9 cellular contexts compared by ENCODE assay signal in the genomic region with DNA sequence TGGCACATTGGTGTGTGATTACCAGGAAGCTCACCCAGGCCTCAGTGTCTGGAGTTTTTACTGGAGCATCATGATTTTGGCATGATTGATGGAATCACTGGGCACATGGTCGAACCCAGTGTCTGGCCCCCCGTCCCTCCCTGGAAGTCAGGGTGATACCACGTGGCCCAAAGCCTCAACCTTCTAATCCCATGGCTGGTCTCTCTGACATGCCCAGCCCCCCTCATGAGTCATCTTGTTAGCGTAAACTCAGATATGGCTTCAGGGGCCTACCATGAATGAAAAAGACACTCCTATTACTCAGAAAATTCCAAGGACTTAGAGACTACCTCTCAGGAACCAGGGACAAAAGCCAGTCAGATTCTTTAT.
A peak's percentile ranks its signal among the peaks of the same experiment; 100 is the strongest.
DNase-seq lines count a peak whose midpoint lies in the region; ATAC-seq and TF ChIP-seq lines count a peak whose summit lies in the region.
"Had no signal": no experiment of that assay in that cellular context is flagged by ENCODE, and none has a peak within 500 bp of the region (broad histone marks: within the 10 kb centered on the region; RNA-seq: fewer than 3 reads in every experiment).

No MANE protein-coding gene starts in this region.

- TF ChIP-seq CTCF in type B pancreatic cell (conservative IDR thresholded peaks at IDR 0.05) = no peak

- H3K27ac Mint-ChIP-seq in activated naive CD4-positive, alpha-beta T cell treated with anti-CD3 and anti-CD28 coated beads for 36 hours = no peak overlapping the region
- H3K27ac Mint-ChIP-seq in activated naive CD8-positive, alpha-beta T cell treated with anti-CD3 and anti-CD28 coated beads, Interleukin-2, amount 50 U/mL, for 24 hours = peak overlapping the region; percentile 63
- peak overlapping the region; percentile 75 for H3K27ac Mint-ChIP-seq in type B pancreatic cell

- CTCF ChIA-PET in activated naive CD4-positive, alpha-beta T cell treated with anti-CD3 and anti-CD28 coated beads for 36 hours (lab: Charles Lee) = interaction anchor here (0.8 to 2.0 kb wide), 3 partner anchors 10 to 110 kb away, joined by 3 to 9 read pairs (median 3); partner anchors contain the start of gene GRK5

- no peaks in the 10 kb centered on the region for H3K9me3 Mint-ChIP-seq in activated naive CD4-positive, alpha-beta T cell treated with anti-CD3 and anti-CD28 coated beads for 36 hours
- no peaks in the 10 kb centered on the region for H3K9me3 Mint-ChIP-seq in activated naive CD8-positive, alpha-beta T cell treated with anti-CD3 and anti-CD28 coated beads, Interleukin-2, amount 50 U/mL, for 24 hours
- H3K9me3 Mint-ChIP-seq in type B pancreatic cell = peaks cover 11% of the 10 kb centered on the region

- peak; percentile 42 for DNase-seq in activated naive CD4-positive, alpha-beta T cell treated with anti-CD3 and anti-CD28 coated beads for 36 hours
- no peak for DNase-seq in activated naive CD4-positive, alpha-beta T cell treated with Interleukin-2 at 50 U/mL for 16 hours
- DNase-seq in activated naive CD8-positive, alpha-beta T cell treated with anti-CD3 and anti-CD28 coated beads, Interleukin-2, amount 50 U/mL, for 24 hours = no peak
- DNase-seq in hepatic stellate cell (ENCODE audit: low spot score) (peak; percentile 91), type B pancreatic cell (ENCODE audit: extremely low spot score, unreplicated experiment) (no peak), HUDEP-2 (lab: John Stamatoyannopoulos, UW; ENCODE audit: unreplicated experiment in 76 of 76) (no peak), NCI-H2227 treated with DMSO at 0.1 percent for 48 hours (lab: John Stamatoyannopoulos, UW) (no peak)
- no peak for DNase-seq in stimulated activated CD8-positive, alpha-beta memory T cell treated with anti-CD3 and anti-CD28 coated beads, Interleukin-4, amount 100 ng/mL, for 48 hours

- H3K4me3 Mint-ChIP-seq in activated naive CD4-positive, alpha-beta T cell treated with anti-CD3 and anti-CD28 coated beads for 36 hours = no peak overlapping the region
- peak overlapping the region; percentile 16 for H3K4me3 Mint-ChIP-seq in activated naive CD8-positive, alpha-beta T cell treated with anti-CD3 and anti-CD28 coated beads, Interleukin-2, amount 50 U/mL, for 24 hours
- peak overlapping the region; percentile 55 for H3K4me3 Mint-ChIP-seq in type B pancreatic cell
- H3K4me3 Mint-ChIP-seq: naive thymus-derived CD8-positive, alpha-beta T cell had no signal

- H3K36me3 Mint-ChIP-seq in activated naive CD4-positive, alpha-beta T cell treated with anti-CD3 and anti-CD28 coated beads for 36 hours (ENCODE audit: low read depth) = no peaks in the 10 kb centered on the region
- H3K36me3 Mint-ChIP-seq in activated naive CD8-positive, alpha-beta T cell treated with anti-CD3 and anti-CD28 coated beads, Interleukin-2, amount 50 U/mL, for 24 hours (ENCODE audit: low read depth) = peaks cover 11% of the 10 kb centered on the region
- H3K36me3 Mint-ChIP-seq in type B pancreatic cell = peaks cover 7% of the 10 kb centered on the region

- peaks cover 67% of the 10 kb centered on the region for H3K4me1 Mint-ChIP-seq in activated naive CD4-positive, alpha-beta T cell treated with anti-CD3 and anti-CD28 coated beads for 36 hours (ENCODE audit: low read depth)
- peaks cover 78% of the 10 kb centered on the region for H3K4me1 Mint-ChIP-seq in activated naive CD8-positive, alpha-beta T cell treated with anti-CD3 and anti-CD28 coated beads, Interleukin-2, amount 50 U/mL, for 24 hours
- peaks cover 48% of the 10 kb centered on the region for H3K4me1 Mint-ChIP-seq in type B pancreatic cell (ENCODE audit: unreplicated experiment)

- H3K27me3 Mint-ChIP-seq in activated naive CD4-positive, alpha-beta T cell treated with anti-CD3 and anti-CD28 coated beads for 36 hours (ENCODE audit: low read depth) = no peaks in the 10 kb centered on the region
- peaks cover 12% of the 10 kb centered on the region for H3K27me3 Mint-ChIP-seq in activated naive CD8-positive, alpha-beta T cell treated with anti-CD3 and anti-CD28 coated beads, Interleukin-2, amount 50 U/mL, for 24 hours
- no peaks in the 10 kb centered on the region for H3K27me3 Mint-ChIP-seq in type B pancreatic cell

- no peak for ATAC-seq in activated naive CD8-positive, alpha-beta T cell treated with anti-CD3 and anti-CD28 coated beads, Interleukin-2, amount 50 U/mL, for 24 hours
- ATAC-seq: naive thymus-derived CD8-positive, alpha-beta T cell had no signal

- intact Hi-C loops in activated naive CD4-positive, alpha-beta T cell treated with anti-CD3 and anti-CD28 coated beads for 36 hours (cut with micrococcal nuclease) = no loop called here

Comparison
In these comparisons a context has a peak if more than half of its experiments do, and no peak if none do; other contexts are left out.
1. DNase-seq: peak in activated naive CD4-positive, alpha-beta T cell treated with anti-CD3 and anti-CD28 coated beads for 36 hours (single experiment) and hepatic stellate cell (single experiment); none in activated naive CD4-positive, alpha-beta T cell treated with Interleukin-2 at 50 U/mL for 16 hours (single experiment), activated naive CD8-positive, alpha-beta T cell treated with anti-CD3 and anti-CD28 coated beads, Interleukin-2, amount 50 U/mL, for 24 hours (single experiment), type B pancreatic cell (single experiment), HUDEP-2 (0 of 76), stimulated activated CD8-positive, alpha-beta memory T cell treated with anti-CD3 and anti-CD28 coated beads, Interleukin-4, amount 100 ng/mL, for 48 hours (single experiment) and NCI-H2227 treated with DMSO at 0.1 percent for 48 hours (single experiment).